13 cellular contexts compared by ENCODE assay signal in the genomic region with DNA sequence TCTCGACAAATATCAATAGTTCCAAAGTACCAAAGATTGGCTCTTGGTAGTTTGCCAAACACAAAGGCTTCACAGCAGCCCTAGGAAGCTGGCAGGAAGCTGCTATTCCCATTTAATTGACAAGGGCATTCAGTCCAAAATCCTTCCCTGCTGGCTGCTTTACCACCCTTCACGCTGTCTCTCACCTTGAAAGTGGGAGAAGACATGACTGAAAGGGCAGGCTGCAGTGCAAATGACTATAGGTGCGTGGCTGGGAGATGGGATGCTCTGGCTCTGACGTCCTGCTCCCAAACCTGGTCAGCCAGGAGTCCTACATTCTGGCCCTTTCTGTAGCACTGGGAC. TPM values are rescaled to one million over a fixed set of nuclear protein-coding genes. Genes with fewer than 3 reads are reported as not detected.
A peak's percentile ranks its signal among the peaks of the same experiment; 100 is the strongest.
DNase-seq lines count a peak whose midpoint lies in the region; ATAC-seq and TF ChIP-seq lines count a peak whose summit lies in the region.
"Had no signal": no experiment of that assay in that cellular context is flagged by ENCODE, and none has a peak within 500 bp of the region (broad histone marks: within the 10 kb centered on the region; RNA-seq: fewer than 3 reads in every experiment).

No MANE protein-coding gene starts in this region.

- H3K27ac Mint-ChIP-seq in natural killer cell treated with Interleukin-12 subunit alpha and Interleukin-12 subunit beta and Interleukin-15 and Interleukin-18, amount 100 ng/mL, for 72 hours: peak overlapping the region; percentile 85
- H3K27ac Mint-ChIP-seq in natural killer cell: peak overlapping the region in 1 of 2 donors; percentile 88
- peak overlapping the region; percentile 75 for H3K27ac Mint-ChIP-seq in activated B cell treated with CpG ODN at 0.5 μM for 24 hours
- H3K27ac Mint-ChIP-seq in effector memory CD8-positive, alpha-beta T cell: peak overlapping the region; percentile 97 to 98

- no peaks in the 10 kb centered on the region for H3K9me2 ChIP-seq in hepatocyte (replicated peaks; ENCODE audit: insufficient read depth)

- no peak for DNase-seq in natural killer cell treated with Interleukin-12 subunit alpha and Interleukin-12 subunit beta and Interleukin-15 and Interleukin-18, amount 100 ng/mL, for 72 hours (ENCODE audit: low spot score)
- no peak for DNase-seq in natural killer cell
- no peak for DNase-seq in activated B cell treated with CpG ODN at 0.5 μM for 24 hours
- no peak for DNase-seq in effector memory CD8-positive, alpha-beta T cell
- DNase-seq in NCI-H1436 treated with DMSO at 0.1 percent for 48 hours (lab: John Stamatoyannopoulos, UW): no peak
- DNase-seq in hepatocyte (ENCODE audit: low spot score): no peak
- DNase-seq: midbrain, NCI-H187, NCI-H2227 treated with DMSO at 0.1 percent for 48 hours, retina had no signal

- peaks cover 9% of the 10 kb centered on the region for H3K79me2 ChIP-seq in hepatocyte

- POLR2A ChIA-PET in activated B cell treated with CpG ODN at 0.5 μM for 24 hours (lab: Charles Lee): interaction anchor here (0.6 to 1.3 kb wide), 4 partner anchors 10 to 625 kb away, joined by 3 to 8 read pairs (median 4); no protein-coding TSS in a partner anchor

- no peak overlapping the region for H3K4me2 ChIP-seq in hepatocyte

- no peaks in the 10 kb centered on the region for H3K36me3 ChIP-seq in hepatocyte (replicated peaks; ENCODE audit: insufficient read depth, low read depth)
- H3K36me3 ChIP-seq: thoracic aorta had no signal

- H3K4me3 Mint-ChIP-seq in natural killer cell treated with Interleukin-12 subunit alpha and Interleukin-12 subunit beta and Interleukin-15 and Interleukin-18, amount 100 ng/mL, for 72 hours: no peak overlapping the region
- H3K4me3 Mint-ChIP-seq in natural killer cell (no peak overlapping the region), activated B cell treated with CpG ODN at 0.5 μM for 24 hours (no peak overlapping the region)
- peak overlapping the region; percentile 73 to 74 for H3K4me3 Mint-ChIP-seq in effector memory CD8-positive, alpha-beta T cell

- no peaks in the 10 kb centered on the region for H4K20me1 ChIP-seq in hepatocyte (ENCODE audit: insufficient read depth, poor library complexity, severe bottlenecking)

- H3K4me1 ChIP-seq in hepatocyte (ENCODE audit: insufficient read depth): peaks cover 12% of the 10 kb centered on the region

- no peak for TF ChIP-seq CTCF in natural killer cell (IDR thresholded peaks at IDR 0.05)
- no peak for TF ChIP-seq CTCF in activated B cell treated with CpG ODN at 0.5 μM for 24 hours (IDR thresholded peaks at IDR 0.05)
- TF ChIP-seq CTCF in hepatocyte (IDR thresholded peaks at IDR 0.05; ENCODE audit: poor library complexity): no peak

- CTCF ChIA-PET in activated B cell treated with CpG ODN at 0.5 μM for 24 hours (lab: Charles Lee): interaction anchor here (0.6 to 1.7 kb wide), 3 partner anchors 74 to 130 kb away, joined by 3 to 4 read pairs (median 3); a partner anchor contains a TSS

- peaks cover 3% of the 10 kb centered on the region for H3K27me3 ChIP-seq in hepatocyte

- no peak overlapping the region for H3K4me3 ChIP-seq in hepatocyte
- H3K4me3 ChIP-seq: thoracic aorta had no signal

- 67% methylated on average over 4 of the region's 4 CpGs for WGBS in hepatocyte (ENCODE audit: low lambda C conversion rate, missing lambda C conversion rate)

- no peak overlapping the region for H3K27ac ChIP-seq in hepatocyte
- H3K27ac ChIP-seq: thoracic aorta had no signal

- H3K9me3 ChIP-seq in hepatocyte (ENCODE audit: low read depth): no peaks in the 10 kb centered on the region
- H3K9me3 ChIP-seq: thoracic aorta had no signal

- peaks cover 26 to 46% of the 10 kb centered on the region in 2 donors for H3K27me3 Mint-ChIP-seq in natural killer cell treated with Interleukin-12 subunit alpha and Interleukin-12 subunit beta and Interleukin-15 and Interleukin-18, amount 100 ng/mL, for 72 hours
- peaks cover 23 to 33% of the 10 kb centered on the region in 2 donors for H3K27me3 Mint-ChIP-seq in natural killer cell (ENCODE audit: low read depth in 2 of 2)
- peaks cover 35% of the 10 kb centered on the region for H3K27me3 Mint-ChIP-seq in activated B cell treated with CpG ODN at 0.5 μM for 24 hours
- H3K27me3 Mint-ChIP-seq in effector memory CD8-positive, alpha-beta T cell: no peaks in the 10 kb centered on the region

- no peaks in the 10 kb centered on the region for H3K36me3 Mint-ChIP-seq in natural killer cell treated with Interleukin-12 subunit alpha and Interleukin-12 subunit beta and Interleukin-15 and Interleukin-18, amount 100 ng/mL, for 72 hours
- H3K36me3 Mint-ChIP-seq in natural killer cell: no peaks in the 10 kb centered on the region
- no peaks in the 10 kb centered on the region for H3K36me3 Mint-ChIP-seq in activated B cell treated with CpG ODN at 0.5 μM for 24 hours (ENCODE audit: low read depth)
- H3K36me3 Mint-ChIP-seq in effector memory CD8-positive, alpha-beta T cell (ENCODE audit: insufficient read depth): peaks cover 11% of the 10 kb centered on the region

- intact Hi-C loops in natural killer cell (cut with micrococcal nuclease) (no loop called here), activated B cell treated with CpG ODN at 0.5 μM for 24 hours (cut with micrococcal nuclease) (loop anchor here (1.0 to 2.0 kb wide), 3 partner anchors 20 to 130 kb away; no protein-coding TSS in a partner anchor)

- ATAC-seq in natural killer cell treated with Interleukin-12 subunit alpha and Interleukin-12 subunit beta and Interleukin-15 and Interleukin-18, amount 100 ng/mL, for 72 hours: no peak
- ATAC-seq in natural killer cell (no peak), activated B cell treated with CpG ODN at 0.5 μM for 24 hours (ENCODE audit: low read depth) (no peak), GM21423 (IDR thresholded peaks at IDR 0.05; ENCODE audit: unreplicated experiment) (no peak)
- no peak for ATAC-seq in effector memory CD8-positive, alpha-beta T cell (replicated peaks)
- ATAC-seq: SK-N-SH treated with all-trans-retinoic acid at 6 μM for 48 hours had no signal

- H2AFZ ChIP-seq in hepatocyte: no peak overlapping the region

- peaks cover 33 to 37% of the 10 kb centered on the region in 2 donors for H3K4me1 Mint-ChIP-seq in natural killer cell treated with Interleukin-12 subunit alpha and Interleukin-12 subunit beta and Interleukin-15 and Interleukin-18, amount 100 ng/mL, for 72 hours (ENCODE audit: low read depth in 2 of 2)
- H3K4me1 Mint-ChIP-seq in natural killer cell (peaks cover 24 to 27% of the 10 kb centered on the region in 2 donors), activated B cell treated with CpG ODN at 0.5 μM for 24 hours (peaks cover 32% of the 10 kb centered on the region)
- peaks cover 37 to 38% of the 10 kb centered on the region in 2 donors for H3K4me1 Mint-ChIP-seq in effector memory CD8-positive, alpha-beta T cell (ENCODE audit: low read depth in 2 of 2)

- no peaks in the 10 kb centered on the region for H3K9me3 Mint-ChIP-seq in natural killer cell treated with Interleukin-12 subunit alpha and Interleukin-12 subunit beta and Interleukin-15 and Interleukin-18, amount 100 ng/mL, for 72 hours
- no peaks in the 10 kb centered on the region for H3K9me3 Mint-ChIP-seq in natural killer cell
- no peaks in the 10 kb centered on the region for H3K9me3 Mint-ChIP-seq in activated B cell treated with CpG ODN at 0.5 μM for 24 hours
- no peaks in the 10 kb centered on the region for H3K9me3 Mint-ChIP-seq in effector memory CD8-positive, alpha-beta T cell

RNA-seq across cellular contexts. Expression of a gene that starts 3.8 kb away (rescaled TPM):
- 10 to 100 TPM in 1 of 2 donors, 1 to 10 TPM in 1; 5.6 to 24.1 TPM for total RNA-seq in natural killer cell treated with Interleukin-12 subunit alpha and Interleukin-12 subunit beta and Interleukin-15 and Interleukin-18, amount 100 ng/mL, for 72 hours
- total RNA-seq in natural killer cell (10 to 100 TPM in 1 of 3 donors, 1 to 10 TPM in 2; 2.1 to 57.9 (median 3.7) TPM), activated B cell treated with CpG ODN at 0.5 μM for 24 hours (1.9 and 2.0 TPM in 2 replicates), hepatocyte (9.1 and 9.4 TPM in 2 replicates)
- 13.5 and 19.1 TPM in 2 replicates for polyA plus RNA-seq in hepatocyte

Comparison
In these comparisons a context has a peak if more than half of its experiments do, and no peak if none do; other contexts are left out.
1. H3K4me3 Mint-ChIP-seq: peak in effector memory CD8-positive, alpha-beta T cell (2 of 2); none in natural killer cell treated with Interleukin-12 subunit alpha and Interleukin-12 subunit beta and Interleukin-15 and Interleukin-18, amount 100 ng/mL, for 72 hours (single experiment), natural killer cell (single experiment) and activated B cell treated with CpG ODN at 0.5 μM for 24 hours (single experiment).